In the genomic region with DNA sequence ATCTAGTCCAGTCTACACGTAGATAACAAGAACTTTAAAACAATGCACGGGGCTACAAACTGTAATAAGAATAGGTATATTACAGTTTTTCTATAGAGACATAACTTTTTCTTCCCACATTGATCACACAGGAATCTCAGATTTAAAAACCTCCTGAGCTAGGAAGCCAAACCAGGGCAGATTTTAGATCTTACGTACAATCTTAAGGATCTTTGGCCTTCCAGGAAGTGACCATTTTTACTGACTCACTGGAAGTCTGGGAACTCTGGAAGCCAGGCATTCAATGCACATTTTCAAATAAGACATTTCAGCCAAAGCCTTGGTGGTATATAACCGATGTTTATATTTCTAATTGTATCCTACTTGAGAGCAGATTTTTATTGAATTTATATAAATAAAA, we compare ENCODE assay signal across 6 cellular contexts.
DNase-seq lines count a peak whose midpoint lies in the region; FAIRE-seq and TF ChIP-seq lines count a peak whose summit lies in the region.
"Not testable (repeated sequence)": the region's sequence is repeated elsewhere in the genome, so short reads cannot be mapped to it uniquely, and the experiment has no call there.

No MANE protein-coding gene starts in this region.

- H3F3A ChIP-seq in SK-N-SH (replicated peaks; ENCODE audit: insufficient read depth): not testable (repeated sequence)

- peaks cover 36% of the 10 kb centered on the region for H3K36me3 Mint-ChIP-seq in HFFc6 (ENCODE audit: low read depth)

- H3K27ac ChIP-seq in SK-N-SH (ENCODE audit: low read depth in 2 of 2, low read length in 1 of 2) (peak overlapping the region in 1 of 2 experiments; percentile 24; a peak in 1 of 4 replicates), osteoblast (ENCODE audit: low read depth, low read length) (peak overlapping the region; percentile 11)

- not testable (repeated sequence) for TF ChIP-seq CTCF in HFFc6 (IDR thresholded peaks at IDR 0.05); SK-N-SH (IDR thresholded peaks at IDR 0.05); choroid plexus epithelial cell (conservative IDR thresholded peaks at IDR 0.05; ENCODE audit: low read depth, low read length); fibroblast of pulmonary artery (IDR thresholded peaks at IDR 0.05; ENCODE audit: low read length, missing control alignments); osteoblast (IDR thresholded peaks at IDR 0.05; ENCODE audit: extremely low read depth, low read depth, low read length)

- H3K9me3 Mint-ChIP-seq in HFFc6: not testable (repeated sequence)

- 95% methylated on average over 4 of the region's 4 CpGs for WGBS in SK-N-SH (ENCODE audit: low lambda C conversion rate)

- not testable (repeated sequence) for TF ChIP-seq RAD21 in SK-N-SH (IDR thresholded peaks at IDR 0.05; ENCODE audit: low read length)

- TF ChIP-seq EP300 in SK-N-SH (IDR thresholded peaks at IDR 0.05; ENCODE audit: borderline replicate concordance in 1 of 2, low read depth in 1 of 2, low read length in 1 of 2): not testable (repeated sequence)

- H2AFZ ChIP-seq in SK-N-SH (ENCODE audit: low read depth); osteoblast (ENCODE audit: low read length): not testable (repeated sequence)

- DNase-seq in HFFc6; SK-N-SH; osteoblast (ENCODE audit: insufficient read length, low spot score, missing footprints): not testable (repeated sequence)
- DNase-seq in choroid plexus epithelial cell (ENCODE audit: low read depth) (peak; percentile 19), fibroblast of pulmonary artery (ENCODE audit: low read depth) (peak; percentile 22)

- not testable (repeated sequence) for H3K4me3 ChIP-seq in SK-N-SH (ENCODE audit: low read depth in 2 of 2, low read length in 1 of 2); choroid plexus epithelial cell (ENCODE audit: low read depth, low read length); fibroblast of pulmonary artery (replicated peaks; ENCODE audit: low read depth, low read length); osteoblast (ENCODE audit: insufficient read depth, low read length)

- not testable (repeated sequence) for H3K79me2 ChIP-seq in SK-N-SH (ENCODE audit: insufficient read depth); osteoblast (ENCODE audit: insufficient read depth, low read length)

- not testable (repeated sequence) for H3K27me3 Mint-ChIP-seq in HFFc6 (ENCODE audit: insufficient read depth)

- FAIRE-seq in islet of Langerhans (lab: Jason Lieb, UNC): peak; percentile 65

- peaks cover 43% of the 10 kb centered on the region for H3K4me1 Mint-ChIP-seq in HFFc6 (ENCODE audit: low read depth)

- not testable (repeated sequence) for H3K4me3 Mint-ChIP-seq in HFFc6

- CTCF ChIA-PET in SK-N-SH (lab: Yijun Ruan, JAX): interaction anchor here (0.7 kb wide), 1 partner anchor 103 kb away, joined by 3 read pairs; no protein-coding TSS in a partner anchor

- H3K4me1 ChIP-seq in SK-N-SH (ENCODE audit: control insufficient read depth in 1 of 2, insufficient read depth in 2 of 2, low read depth in 1 of 2, low read length in 1 of 2); osteoblast (ENCODE audit: insufficient read depth, low read length): not testable (repeated sequence)

- not testable (repeated sequence) for H3K4me2 ChIP-seq in SK-N-SH; osteoblast (ENCODE audit: insufficient read depth, low read length)

- not testable (repeated sequence) for H3K9ac ChIP-seq in SK-N-SH

- H3K27ac Mint-ChIP-seq in HFFc6: peak overlapping the region; percentile 56

- H3K36me3 ChIP-seq in SK-N-SH (replicated peaks in 1 of 2; ENCODE audit: control insufficient read depth in 1 of 2, insufficient read depth in 2 of 2, low read length in 1 of 2): peaks cover 3 to 44% of the 10 kb centered on the region in 2 experiments
- not testable (repeated sequence) for H3K36me3 ChIP-seq in osteoblast (ENCODE audit: insufficient read depth, low read length)

- not testable (repeated sequence) for H3K9me2 ChIP-seq in SK-N-SH

- not testable (repeated sequence) for H4K20me1 ChIP-seq in SK-N-SH (ENCODE audit: insufficient read depth); osteoblast (ENCODE audit: insufficient read depth, low read length)

- H3K9me3 ChIP-seq in SK-N-SH; osteoblast (ENCODE audit: low read depth, low read length): not testable (repeated sequence)

- POLR2A ChIA-PET in SK-N-SH (lab: Yijun Ruan, JAX): not testable (repeated sequence)

- not testable (repeated sequence) for H3K27me3 ChIP-seq in SK-N-SH (ENCODE audit: insufficient read depth); osteoblast (ENCODE audit: insufficient read depth, low read length)

TF ChIP-seq in SK-N-SH, 30 proteins besides CTCF, POLR2A, EP300 and RAD21:
- TF ChIP-seq FOSL2 (IDR thresholded peaks at IDR 0.05; ENCODE audit: borderline replicate concordance, low read depth): 0 out of 2 replicates have a peak, but pooled peaks have one; percentile 3
